Comparison of ENCODE assay signal across 2 cellular contexts in the genomic region with DNA sequence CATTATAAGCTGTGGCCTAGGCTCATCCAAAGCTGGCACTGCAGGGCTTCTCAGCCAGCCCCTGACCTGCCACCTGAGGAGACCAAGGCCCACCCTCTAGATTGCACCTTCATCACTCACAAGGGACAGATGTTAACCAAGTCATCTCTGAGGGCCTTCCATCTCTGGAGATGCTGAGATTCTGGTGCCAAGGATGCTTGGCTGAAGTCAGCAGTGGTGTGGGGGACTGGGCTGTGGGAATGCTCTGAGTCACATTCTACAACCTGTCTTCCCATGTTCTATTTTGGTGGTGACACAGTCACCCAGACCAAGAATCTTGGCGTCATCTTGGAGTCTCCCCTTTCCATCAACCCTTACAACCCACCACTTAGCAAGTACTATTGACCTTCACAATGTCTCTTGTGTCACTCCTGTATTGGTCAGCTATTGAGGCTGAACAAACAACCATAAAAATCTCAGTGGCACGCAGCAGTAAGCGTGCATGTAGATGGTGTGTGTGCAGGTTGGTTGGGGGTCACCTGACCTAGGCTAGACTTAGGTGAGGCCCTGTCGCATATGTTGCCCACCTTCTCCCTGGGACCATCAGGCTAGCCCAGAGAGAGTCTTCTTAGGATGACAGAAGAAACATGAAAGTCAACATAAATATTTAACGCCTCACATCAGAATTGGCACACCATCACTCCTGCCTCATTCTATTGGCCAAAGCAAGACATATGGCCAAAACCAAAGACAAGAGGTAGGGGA.
TF ChIP-seq lines count a peak whose summit lies in the region.

No MANE protein-coding gene starts in this region.

TF ChIP-seq in HepG2, 621 proteins besides CTCF, POLR2A, EP300 and RAD21 (continued from another document):
- TF ChIP-seq, protein P1, sequence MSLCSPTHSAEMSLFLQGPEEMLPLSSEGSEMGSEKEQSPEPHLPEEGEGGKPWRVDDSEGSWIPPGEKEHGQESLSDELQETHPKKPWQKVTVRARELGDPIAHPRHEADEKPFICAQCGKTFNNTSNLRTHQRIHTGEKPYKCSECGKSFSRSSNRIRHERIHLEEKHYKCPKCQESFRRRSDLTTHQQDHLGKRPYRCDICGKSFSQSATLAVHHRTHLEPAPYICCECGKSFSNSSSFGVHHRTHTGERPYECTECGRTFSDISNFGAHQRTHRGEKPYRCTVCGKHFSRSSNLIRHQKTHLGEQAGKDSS (CRISPR knock-in tag; IDR thresholded peaks at IDR 0.05; ENCODE audit: borderline replicate concordance, low read depth): no peak
- TF ChIP-seq RORA (CRISPR knock-in tag; IDR thresholded peaks at IDR 0.05) (no peak), SATB2 (CRISPR knock-in tag; IDR thresholded peaks at IDR 0.05) (no peak), MTA1 (CRISPR knock-in tag; IDR thresholded peaks at IDR 0.05; ENCODE audit: borderline replicate concordance) (no peak), NCOA2 (CRISPR knock-in tag; IDR thresholded peaks at IDR 0.05) (no peak), ZNF234 (CRISPR knock-in tag; conservative IDR thresholded peaks at IDR 0.05) (no peak), AGO2 (optimal IDR thresholded peaks at IDR 0.05; ENCODE audit: low read depth, low read length) (no peak), PPARG (CRISPR knock-in tag; conservative IDR thresholded peaks at IDR 0.05) (no peak), STAT6 (CRISPR knock-in tag; IDR thresholded peaks at IDR 0.05; ENCODE audit: borderline replicate concordance) (no peak), ZSCAN21 (CRISPR knock-in tag; IDR thresholded peaks at IDR 0.05; ENCODE audit: borderline replicate concordance) (no peak), RXRA (CRISPR knock-in tag; IDR thresholded peaks at IDR 0.05) (no peak), ZNF337 (CRISPR knock-in tag; IDR thresholded peaks at IDR 0.05; ENCODE audit: borderline replicate concordance, low read depth) (no peak)

TF ChIP-seq in SK-N-SH treated with all-trans-retinoic acid at 6 μM for 48 hours, 23 proteins besides CTCF, POLR2A, EP300 and RAD21 (continued from another document):
- TF ChIP-seq TSHZ2 (CRISPR knock-in tag; IDR thresholded peaks at IDR 0.05) (no peak), ISL1 (CRISPR knock-in tag; IDR thresholded peaks at IDR 0.05) (no peak), TOX (CRISPR knock-in tag; IDR thresholded peaks at IDR 0.05; ENCODE audit: borderline replicate concordance) (no peak), BACH2 (CRISPR knock-in tag; IDR thresholded peaks at IDR 0.05; ENCODE audit: borderline replicate concordance) (no peak), ZC3H10 (CRISPR knock-in tag; IDR thresholded peaks at IDR 0.05) (no peak), TCF4 (CRISPR knock-in tag; IDR thresholded peaks at IDR 0.05; ENCODE audit: borderline replicate concordance) (no peak), ARNTL (CRISPR knock-in tag; IDR thresholded peaks at IDR 0.05; ENCODE audit: borderline replicate concordance, low read depth) (no peak), PPARA (CRISPR knock-in tag; IDR thresholded peaks at IDR 0.05; ENCODE audit: borderline replicate concordance) (no peak), ZNF70 (CRISPR knock-in tag; IDR thresholded peaks at IDR 0.05) (no peak), ESRRG (CRISPR knock-in tag; IDR thresholded peaks at IDR 0.05) (no peak)
- TF ChIP-seq, protein P2, sequence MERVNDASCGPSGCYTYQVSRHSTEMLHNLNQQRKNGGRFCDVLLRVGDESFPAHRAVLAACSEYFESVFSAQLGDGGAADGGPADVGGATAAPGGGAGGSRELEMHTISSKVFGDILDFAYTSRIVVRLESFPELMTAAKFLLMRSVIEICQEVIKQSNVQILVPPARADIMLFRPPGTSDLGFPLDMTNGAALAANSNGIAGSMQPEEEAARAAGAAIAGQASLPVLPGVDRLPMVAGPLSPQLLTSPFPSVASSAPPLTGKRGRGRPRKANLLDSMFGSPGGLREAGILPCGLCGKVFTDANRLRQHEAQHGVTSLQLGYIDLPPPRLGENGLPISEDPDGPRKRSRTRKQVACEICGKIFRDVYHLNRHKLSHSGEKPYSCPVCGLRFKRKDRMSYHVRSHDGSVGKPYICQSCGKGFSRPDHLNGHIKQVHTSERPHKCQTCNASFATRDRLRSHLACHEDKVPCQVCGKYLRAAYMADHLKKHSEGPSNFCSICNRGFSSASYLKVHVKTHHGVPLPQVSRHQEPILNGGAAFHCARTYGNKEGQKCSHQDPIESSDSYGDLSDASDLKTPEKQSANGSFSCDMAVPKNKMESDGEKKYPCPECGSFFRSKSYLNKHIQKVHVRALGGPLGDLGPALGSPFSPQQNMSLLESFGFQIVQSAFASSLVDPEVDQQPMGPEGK (CRISPR knock-in tag; IDR thresholded peaks at IDR 0.05; ENCODE audit: borderline replicate concordance): no peak
